8 cellular contexts compared by ENCODE assay signal in genomic region chr3:168024537-168024941, GRCh38.
DNase-seq lines count a peak whose midpoint lies in the region; ATAC-seq and TF ChIP-seq lines count a peak whose summit lies in the region.

No MANE protein-coding gene starts in this region.

- H3K79me2 ChIP-seq in smooth muscle cell (ENCODE audit: low read depth): no peaks in the 10 kb centered on the region

- no peaks in the 10 kb centered on the region for H3K27me3 ChIP-seq in smooth muscle cell (ENCODE audit: low read depth)

- DNase-seq in DMS153 (lab: John Stamatoyannopoulos, UW) (peak; percentile 99), NOMO-1 treated with DMSO at 0.1 percent for 48 hours (lab: John Stamatoyannopoulos, UW; ENCODE audit: unreplicated experiment) (peak; percentile 86), epithelial cell of esophagus (ENCODE audit: low read depth) (peak; percentile 16), smooth muscle cell (lab: John Stamatoyannopoulos, UW; ENCODE audit: unreplicated experiment) (no peak), NCI-H1105 treated with DMSO at 0.1 percent for 48 hours (lab: John Stamatoyannopoulos, UW) (no peak), GM20000 (ENCODE audit: low spot score) (no peak), omental fat pad (ENCODE audit: low spot score) (no peak)

- peaks cover 9% of the 10 kb centered on the region for H3K4me1 ChIP-seq in smooth muscle cell (ENCODE audit: low read depth)

- H3F3A ChIP-seq in smooth muscle cell (ENCODE audit: low read depth): no peaks in the 10 kb centered on the region

- H3K9ac ChIP-seq in smooth muscle cell (ENCODE audit: low read depth): peak overlapping the region; percentile 37

- no peaks in the 10 kb centered on the region for H3K36me3 ChIP-seq in smooth muscle cell (ENCODE audit: low read depth)

- H2AFZ ChIP-seq in smooth muscle cell (ENCODE audit: low read depth): no peak overlapping the region

- 11% methylated on average over 5 of the region's 5 CpGs for WGBS in smooth muscle cell (ENCODE audit: low lambda C conversion rate)

- no peak overlapping the region for H3K4me3 ChIP-seq in epithelial cell of esophagus (ENCODE audit: low read length)
- H3K4me3 ChIP-seq in smooth muscle cell: no peak overlapping the region

- no peaks in the 10 kb centered on the region for H3K9me3 ChIP-seq in smooth muscle cell (replicated peaks; ENCODE audit: low read depth)

- peak overlapping the region; percentile 63 for H3K4me2 ChIP-seq in smooth muscle cell

- H3K27ac ChIP-seq in smooth muscle cell (ENCODE audit: low read depth): peak overlapping the region; percentile 88

- H4K20me1 ChIP-seq in smooth muscle cell (ENCODE audit: low read depth): no peaks in the 10 kb centered on the region

- TF ChIP-seq CTCF in epithelial cell of esophagus (IDR thresholded peaks at IDR 0.05; ENCODE audit: insufficient read depth, low read depth, low read length, missing control alignments) (no peak), smooth muscle cell (IDR thresholded peaks at IDR 0.05; ENCODE audit: borderline replicate concordance, insufficient read depth, poor library complexity, severe bottlenecking) (no peak), GM20000 (IDR thresholded peaks at IDR 0.05; ENCODE audit: extremely low read depth, missing control alignments) (no peak), omental fat pad (IDR thresholded peaks at IDR 0.05) (no peak)

- ATAC-seq in HG02981 (IDR thresholded peaks at IDR 0.05; ENCODE audit: unreplicated experiment): peak; percentile 73
- no peak for ATAC-seq in omental fat pad (ENCODE audit: low FRiP score)

Comparison
In these comparisons a context has a peak if more than half of its experiments do, and no peak if none do; other contexts are left out.
1. DNase-seq: peak in DMS153 (single experiment), NOMO-1 treated with DMSO at 0.1 percent for 48 hours (single experiment) and epithelial cell of esophagus (single experiment); none in smooth muscle cell (single experiment), NCI-H1105 treated with DMSO at 0.1 percent for 48 hours (single experiment), GM20000 (single experiment) and omental fat pad (single experiment).